In the genomic region with DNA sequence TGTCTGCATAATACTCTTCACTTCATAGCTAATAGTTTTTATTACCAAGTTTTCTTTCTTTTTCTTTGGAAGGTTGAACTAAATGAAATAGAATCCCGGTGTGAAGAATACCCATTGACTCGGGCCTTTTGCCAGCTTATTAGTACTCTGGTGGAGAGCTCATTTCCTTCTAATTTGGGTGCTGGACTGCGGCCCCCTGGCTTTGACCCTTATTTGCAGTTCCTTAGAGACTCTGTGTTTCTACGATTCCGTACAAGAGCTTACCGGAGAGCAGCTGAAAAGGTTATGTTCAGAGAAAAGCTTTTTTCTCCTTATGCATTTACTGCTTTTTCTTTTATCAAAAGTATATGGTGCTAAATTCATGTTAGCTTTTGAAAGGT, we compare ENCODE assay signal across 29 cellular contexts. TPM values are rescaled to one million over a fixed set of nuclear protein-coding genes. Genes with fewer than 3 reads are reported as not detected.
DNase-seq lines count a peak whose midpoint lies in the region; ATAC-seq, FAIRE-seq and TF ChIP-seq lines count a peak whose summit lies in the region.
"Had no signal": no experiment of that assay in that cellular context is flagged by ENCODE, and none has a peak within 500 bp of the region (broad histone marks: within the 10 kb centered on the region; RNA-seq: fewer than 3 reads in every experiment).

No MANE protein-coding gene starts in this region.

- FAIRE-seq in kidney (lab: Jason Lieb, UNC) = no peak
- FAIRE-seq: TTC549 had no signal

- TF ChIP-seq CTCF in testis (IDR thresholded peaks at IDR 0.05) = no peak
- no peak for TF ChIP-seq CTCF in kidney (IDR thresholded peaks at IDR 0.05; ENCODE audit: borderline replicate concordance, extremely low read depth, insufficient read depth)

- H3K4me3 ChIP-seq in testis = no peak overlapping the region
- H3K4me3 ChIP-seq in kidney (ENCODE audit: low read length in 2 of 2) = no peak overlapping the region
- H3K4me3 ChIP-seq: adrenal gland, breast epithelium, colonic mucosa, upper lobe of right lung had no signal

- no peak overlapping the region for H3K9ac ChIP-seq in kidney (ENCODE audit: low read length in 2 of 2)

- WGBS in testis, 2 donors = 51 to 75% methylated on average over 6 of the region's 6 CpGs

- H3K27me3 ChIP-seq in layer of hippocampus (ENCODE audit: control insufficient read depth, insufficient read depth, low read length) (no peaks in the 10 kb centered on the region), testis (no peaks in the 10 kb centered on the region)
- H3K27me3 ChIP-seq: adrenal gland, breast epithelium, colonic mucosa, upper lobe of right lung had no signal

- TF ChIP-seq POLR2A in testis (IDR thresholded peaks at IDR 0.05) = no peak

- H3K36me3 ChIP-seq in testis (ENCODE audit: low read depth, missing control alignments) (no peaks in the 10 kb centered on the region), kidney (ENCODE audit: control insufficient read depth in 1 of 2, insufficient read depth in 2 of 2, low read length in 2 of 2) (peaks cover 17 to 19% of the 10 kb centered on the region in 2 donors)

- H3K9me3 ChIP-seq in testis = no peaks in the 10 kb centered on the region
- H3K9me3 ChIP-seq in kidney (ENCODE audit: control insufficient read depth in 1 of 2, low read length in 2 of 2) = no peaks in the 10 kb centered on the region
- H3K9me3 ChIP-seq: adrenal gland, breast epithelium, colonic mucosa, upper lobe of right lung had no signal

- DNase-seq in NCI-H1092 treated with DMSO at 0.1 percent for 48 hours (lab: John Stamatoyannopoulos, UW) (peak; percentile 32), NCI-H1092 (lab: John Stamatoyannopoulos, UW) (no peak), cerebellar cortex (ENCODE audit: low spot score) (peak; percentile 15), testis (peak; percentile 32), kidney (no peak)
- no peak for DNase-seq in stimulated activated CD4-positive, alpha-beta T cell treated with anti-CD3 and anti-CD28 coated beads, Interleukin-4, amount 100 ng/mL, for 1 hour
- DNase-seq: activated naive CD4-positive, alpha-beta T cell treated with Interleukin-2 at 50 U/mL for 16 hours; adrenal gland; colonic mucosa; DMS79 treated with DMSO at 0.1 percent for 48 hours; effector memory CD4-positive, alpha-beta T cell; GF-D8; glutamatergic neuron; islet precursor cell; Kasumi-1; left ventricle myocardium superior; naive thymus-derived CD8-positive, alpha-beta T cell; NCI-H146; NCI-H510A; RPMI8226; stimulated activated CD4-positive, alpha-beta T cell treated with anti-CD3 and anti-CD28 coated beads, Interleukin-4, amount 100 ng/mL, for 4 hours; upper lobe of right lung had no signal

- ATAC-seq in GM21390 (IDR thresholded peaks at IDR 0.05; ENCODE audit: unreplicated experiment) = no peak
- ATAC-seq: HCT116; left ventricle myocardium superior; naive thymus-derived CD8-positive, alpha-beta T cell; upper lobe of right lung had no signal

- H3K4me1 ChIP-seq in testis (peaks cover 5% of the 10 kb centered on the region), kidney (ENCODE audit: control insufficient read depth in 1 of 2, insufficient read depth in 1 of 2, low read depth in 1 of 2, low read length in 2 of 2) (no peaks in the 10 kb centered on the region)
- H3K4me1 ChIP-seq: breast epithelium, colonic mucosa, upper lobe of right lung had no signal

- H3K27ac ChIP-seq in layer of hippocampus (ENCODE audit: low read depth, low read length) = peak overlapping the region; percentile 27
- no peak overlapping the region for H3K27ac ChIP-seq in testis
- H3K27ac ChIP-seq in kidney (ENCODE audit: low read depth in 2 of 2, low read length in 2 of 2) = no peak overlapping the region
- H3K27ac ChIP-seq: 22Rv1, adrenal gland, breast epithelium, colonic mucosa, epithelial cell of prostate, upper lobe of right lung had no signal

- intact Hi-C loops in testis (cut with DNase I; ENCODE audit: low total_unique reads) = no loop called here
- intact Hi-C loops in kidney (cut with DNase I) = no loop called here

RNA-seq across cellular contexts. Expression of a gene that starts 40.2 kb away (rescaled TPM):
- total RNA-seq in testis (10 to 100 TPM; 73.6 to 77.2 TPM), kidney (40.7 TPM)
- polyA plus RNA-seq in testis (ENCODE audit: insufficient read depth, low read depth, low replicate concordance) (47.8 TPM), kidney (ENCODE audit: insufficient read depth, low read depth, low replicate concordance) (20.5 TPM)

Comparison
In these comparisons a context has a peak if more than half of its experiments do, and no peak if none do; other contexts are left out.
1. DNase-seq: peak in NCI-H1092 treated with DMSO at 0.1 percent for 48 hours (single experiment), cerebellar cortex (single experiment) and testis (single experiment); none in NCI-H1092 (single experiment), kidney (single experiment) and stimulated activated CD4-positive, alpha-beta T cell treated with anti-CD3 and anti-CD28 coated beads, Interleukin-4, amount 100 ng/mL, for 1 hour (single experiment).